In genomic region chrX:7115557-7115956, GRCh38 we compare ENCODE assay signal across 8 cellular contexts. TPM values are rescaled to one million over a fixed set of nuclear protein-coding genes. Genes with fewer than 3 reads are reported as not detected.
DNase-seq lines count a peak whose midpoint lies in the region; ATAC-seq, FAIRE-seq and TF ChIP-seq lines count a peak whose summit lies in the region.

No MANE protein-coding gene starts in this region.

- H3K27ac Mint-ChIP-seq in naive thymus-derived CD4-positive, alpha-beta T cell, result no peak overlapping the region

- H3K79me2 ChIP-seq in PC-9 (ENCODE audit: low read depth), result peaks cover 65% of the 10 kb centered on the region

- DNase-seq in left ventricle myocardium superior (peak; percentile 52), D721Med (ENCODE audit: insufficient read length, low spot score) (no peak), epidermal melanocyte (ENCODE audit: insufficient read length, low spot score) (no peak), PC-9 (no peak)
- no peak for DNase-seq in naive thymus-derived CD4-positive, alpha-beta T cell

- no peak overlapping the region for H2AFZ ChIP-seq in PC-9

- no peak for FAIRE-seq in D721Med (lab: Jason Lieb, UNC)

- H3K9me3 Mint-ChIP-seq in naive thymus-derived CD4-positive, alpha-beta T cell, result peaks cover 0 to 13% (median 0%) of the 10 kb centered on the region in 11 donors

- H3K36me3 Mint-ChIP-seq in naive thymus-derived CD4-positive, alpha-beta T cell, result peaks cover 0 to 58% (median 18%) of the 10 kb centered on the region in 5 donors

- no TSS peak for BruUV-seq in PC-9 (replicated peaks; lab: Mats Ljungman, UMichigan)

- no peaks in the 10 kb centered on the region for H3K36me3 ChIP-seq in naive thymus-derived CD4-positive, alpha-beta T cell (ENCODE audit: control insufficient read depth in 2 of 3, insufficient read depth in 3 of 3, low read length in 3 of 3)
- no peaks in the 10 kb centered on the region; the same call in 1 of the 2 replicates for H3K36me3 ChIP-seq in PC-9 (ENCODE audit: low read depth)

- intact Hi-C loops in left ventricle myocardium superior (cut with micrococcal nuclease) (no loop called here), PC-9 (cut with micrococcal nuclease; ENCODE audit: unreplicated experiment) (no loop called here)
- intact Hi-C loops in naive thymus-derived CD4-positive, alpha-beta T cell (cut with micrococcal nuclease), result no loop called here

- POLR2A ChIA-PET in naive thymus-derived CD4-positive, alpha-beta T cell (lab: Charles Lee), result no interaction called here
- POLR2A ChIA-PET in PC-9 (lab: Charles Lee; ENCODE audit: unreplicated experiment), result no interaction called here

- no peak overlapping the region for H3K4me3 ChIP-seq in naive thymus-derived CD4-positive, alpha-beta T cell (ENCODE audit: low read length)
- H3K4me3 ChIP-seq in PC-9, result no peak overlapping the region

- H3K4me1 ChIP-seq in naive thymus-derived CD4-positive, alpha-beta T cell (ENCODE audit: control insufficient read depth in 2 of 2, insufficient read depth in 2 of 2, low read length in 2 of 2), result no peaks in the 10 kb centered on the region
- peaks cover 48% of the 10 kb centered on the region for H3K4me1 ChIP-seq in PC-9 (replicated peaks; ENCODE audit: insufficient read depth)

- no peaks in the 10 kb centered on the region for H3K27me3 ChIP-seq in naive thymus-derived CD4-positive, alpha-beta T cell (ENCODE audit: control insufficient read depth in 2 of 2, insufficient read depth in 2 of 2, low read length in 2 of 2)
- no peaks in the 10 kb centered on the region for H3K27me3 ChIP-seq in PC-9 (ENCODE audit: insufficient read depth, low read depth)

- H3F3A ChIP-seq in PC-9 (ENCODE audit: insufficient read depth, low read depth), result peaks cover 28% of the 10 kb centered on the region

- H3K27me3 Mint-ChIP-seq in naive thymus-derived CD4-positive, alpha-beta T cell, result no peaks in the 10 kb centered on the region

- CTCF ChIA-PET in naive thymus-derived CD4-positive, alpha-beta T cell (lab: Charles Lee), result no interaction called here
- CTCF ChIA-PET in PC-9 (lab: Charles Lee), result no interaction called here

- TF ChIP-seq CTCF in D721Med (IDR thresholded peaks at IDR 0.05; ENCODE audit: insufficient read depth, missing control alignments) (no peak), PC-9 (conservative IDR thresholded peaks at IDR 0.05) (no peak)

- peaks cover 0 to 60% (median 30%) of the 10 kb centered on the region in 7 donors for H3K4me1 Mint-ChIP-seq in naive thymus-derived CD4-positive, alpha-beta T cell

- peak overlapping the region in 1 of 10 donors; percentile 34 for H3K4me3 Mint-ChIP-seq in naive thymus-derived CD4-positive, alpha-beta T cell

- H3K9me3 ChIP-seq in naive thymus-derived CD4-positive, alpha-beta T cell (ENCODE audit: control insufficient read depth in 2 of 3, low read length in 3 of 3), result no peaks in the 10 kb centered on the region
- H3K9me3 ChIP-seq in PC-9 (ENCODE audit: insufficient read depth, low read depth), result no peaks in the 10 kb centered on the region; the same call in 1 of the 2 replicates

- peak; percentile 65 for ATAC-seq in GM18858 (IDR thresholded peaks at IDR 0.05; ENCODE audit: unreplicated experiment)
- ATAC-seq in GM21825 (IDR thresholded peaks at IDR 0.05; ENCODE audit: unreplicated experiment), result peak; percentile 64
- peak; percentile 74 for ATAC-seq in HG03460 (IDR thresholded peaks at IDR 0.05; ENCODE audit: unreplicated experiment)
- ATAC-seq in left ventricle myocardium superior, result peak; percentile 94
- ATAC-seq in naive thymus-derived CD4-positive, alpha-beta T cell, result no peak

- no peak overlapping the region for H3K27ac ChIP-seq in naive thymus-derived CD4-positive, alpha-beta T cell (ENCODE audit: low read depth, low read length)
- H3K27ac ChIP-seq in PC-9, result no peak overlapping the region

- H4K20me1 ChIP-seq in PC-9 (ENCODE audit: insufficient read depth), result no peaks in the 10 kb centered on the region

- no peaks in the 10 kb centered on the region for H3K9me2 ChIP-seq in PC-9 (ENCODE audit: insufficient read depth)

- no peak overlapping the region for H3K4me2 ChIP-seq in PC-9

RNA-seq across cellular contexts. Expression of gene STS, which starts 32.0 kb away (rescaled TPM):
- total RNA-seq in left ventricle myocardium superior (4.7 TPM), PC-9 (2021) (2.2 and 3.3 TPM in 2 replicates)
- 1 to 10 TPM in 2 of 5 experiments, under 1 TPM in 3; 0.51 to 2.3 (median 0.93) TPM for total RNA-seq in naive thymus-derived CD4-positive, alpha-beta T cell
- polyA plus RNA-seq in naive thymus-derived CD4-positive, alpha-beta T cell, result under 1 TPM; 0.21 to 0.53 TPM

RNA-seq across cellular contexts. Expression of gene PUDP, which starts 32.4 kb away (rescaled TPM):
- total RNA-seq in left ventricle myocardium superior, result 21.9 TPM
- 10 to 100 TPM in 3 of 5 experiments, 1 to 10 TPM in 2; 6.2 to 12.9 (median 10.5) TPM for total RNA-seq in naive thymus-derived CD4-positive, alpha-beta T cell
- 10 to 100 TPM in 1 of 2 donors, 1 to 10 TPM in 1; 8.1 to 16.5 TPM for polyA plus RNA-seq in naive thymus-derived CD4-positive, alpha-beta T cell
- 22.6 and 24.9 TPM in 2 replicates for total RNA-seq in PC-9 (2021)
